16 cellular contexts compared by ENCODE assay signal in genomic region chr2:206150631-206151030, GRCh38. TPM values are rescaled to one million over a fixed set of nuclear protein-coding genes. Genes with fewer than 3 reads are reported as not detected.
DNase-seq lines count a peak whose midpoint lies in the region; ATAC-seq, FAIRE-seq and TF ChIP-seq lines count a peak whose summit lies in the region.
"Had no signal": no experiment of that assay in that cellular context is flagged by ENCODE, and none has a peak within 500 bp of the region (broad histone marks: within the 10 kb centered on the region; RNA-seq: fewer than 3 reads in every experiment).

No MANE protein-coding gene starts in this region.

- H3K4me1 Mint-ChIP-seq in MCF 10A (ENCODE audit: insufficient read depth, unreplicated experiment) (peaks cover 5% of the 10 kb centered on the region), glutamatergic neuron (ENCODE audit: low read depth, unreplicated experiment) (peaks cover 6% of the 10 kb centered on the region)

- no peak for TF ChIP-seq CTCF in MCF 10A (IDR thresholded peaks at IDR 0.05; ENCODE audit: unreplicated experiment)
- TF ChIP-seq CTCF in breast epithelium (IDR thresholded peaks at IDR 0.05), result no peak
- no peak for TF ChIP-seq CTCF in glutamatergic neuron (IDR thresholded peaks at IDR 0.05; ENCODE audit: partially characterized antibody, unreplicated experiment)

- H3K4me3 Mint-ChIP-seq in MCF 10A (ENCODE audit: unreplicated experiment) (no peak overlapping the region), glutamatergic neuron (ENCODE audit: unreplicated experiment) (no peak overlapping the region)
- H3K4me3 Mint-ChIP-seq: CD14-positive monocyte had no signal

- no peaks in the 10 kb centered on the region for H3K9me3 Mint-ChIP-seq in MCF 10A (ENCODE audit: unreplicated experiment)
- no peaks in the 10 kb centered on the region for H3K9me3 Mint-ChIP-seq in glutamatergic neuron (ENCODE audit: unreplicated experiment)
- H3K9me3 Mint-ChIP-seq: CD14-positive monocyte had no signal

- no peak overlapping the region for H3K4me3 ChIP-seq in breast epithelium
- H3K4me3 ChIP-seq: K562 had no signal

- CTCF ChIA-PET in MCF 10A (lab: Yijun Ruan, JAX), result interaction anchor here (0.6 kb wide), 1 partner anchor 24 kb away, joined by 3 read pairs; no protein-coding TSS in a partner anchor

- H3K9me3 ChIP-seq in breast epithelium, result no peaks in the 10 kb centered on the region

- H3K27me3 Mint-ChIP-seq in MCF 10A (ENCODE audit: insufficient read depth, unreplicated experiment) (no peaks in the 10 kb centered on the region), glutamatergic neuron (ENCODE audit: unreplicated experiment) (no peaks in the 10 kb centered on the region)

- no peak overlapping the region for H3K27ac ChIP-seq in breast epithelium

- peak overlapping the region; percentile 68 for H3K27ac Mint-ChIP-seq in MCF 10A (ENCODE audit: low read depth, unreplicated experiment)
- peak overlapping the region; percentile 24 for H3K27ac Mint-ChIP-seq in glutamatergic neuron (ENCODE audit: unreplicated experiment)

- POLR2A ChIA-PET in MCF 10A (lab: Yijun Ruan, JAX), result interaction anchor here (0.7 kb wide), 1 partner anchor 10 kb away, joined by 4 read pairs; no protein-coding TSS in a partner anchor

- no peaks in the 10 kb centered on the region for H3K4me1 ChIP-seq in breast epithelium

- no peak for ATAC-seq in HG03159 (IDR thresholded peaks at IDR 0.05; ENCODE audit: unreplicated experiment)
- ATAC-seq: HCT116, K562 had no signal

- H3K36me3 ChIP-seq in breast epithelium, result peaks cover 6% of the 10 kb centered on the region

- no peak for FAIRE-seq in RCC 7860 (lab: Jason Lieb, UNC)
- FAIRE-seq: K562 had no signal

- BruUV-seq in MCF 10A (replicated peaks; lab: Mats Ljungman, UMichigan), result TSS peak; percentile 5

- H3K36me3 Mint-ChIP-seq in MCF 10A (ENCODE audit: insufficient read depth, unreplicated experiment) (peaks cover 90% of the 10 kb centered on the region), glutamatergic neuron (ENCODE audit: unreplicated experiment) (no peaks in the 10 kb centered on the region)

- H3K27me3 ChIP-seq in breast epithelium, result no peaks in the 10 kb centered on the region

- TF ChIP-seq POLR2A in breast epithelium (IDR thresholded peaks at IDR 0.05), result no peak

- no peak for DNase-seq in MCF 10A (ENCODE audit: unreplicated experiment)
- DNase-seq in breast epithelium (ENCODE audit: low spot score in 2 of 2), result no peak
- peak; percentile 14 for DNase-seq in NCI-H526 treated with DMSO at 0.1 percent for 48 hours (lab: John Stamatoyannopoulos, UW)
- no peak for DNase-seq in glutamatergic neuron
- no peak for DNase-seq in COLO668 (lab: John Stamatoyannopoulos, UW; ENCODE audit: unreplicated experiment)
- no peak for DNase-seq in RCC 7860 (ENCODE audit: low spot score)
- DNase-seq: ACHN, AML-193, NCI-H1092, NCI-H146, NCI-H2081 treated with DMSO at 0.1 percent for 48 hours, NCI-H510A had no signal

- intact Hi-C loops in MCF 10A (cut with micrococcal nuclease), result loop anchor here (10.0 kb wide), 1 partner anchor 146 kb away; no protein-coding TSS in a partner anchor
- intact Hi-C loops in breast epithelium (cut with DNase I; ENCODE audit: low total_unique reads), result no loop called here

RNA-seq across cellular contexts. Expression of gene NDUFS1, which starts 8.6 kb away (rescaled TPM):
- total RNA-seq in MCF 10A (2022), result 91.9 and 100 TPM in 2 replicates
- 10 to 100 TPM; 55.1 to 78.4 (median 61.0) TPM for total RNA-seq in breast epithelium
- total RNA-seq in glutamatergic neuron (ENCODE audit: unreplicated experiment), result 114 TPM

RNA-seq across cellular contexts. Expression of gene EEF1B2, which starts 9.1 kb away (rescaled TPM):
- total RNA-seq in MCF 10A (2022) (1,045 and 1,110 TPM in 2 replicates), breast epithelium (100 to 1,000 TPM; 359 to 563 (median 425) TPM), glutamatergic neuron (ENCODE audit: unreplicated experiment) (246 TPM)
